Comparison of ENCODE assay signal across 17 cellular contexts in genomic region chr14:37384870-37385596, GRCh38.
A peak's percentile ranks its signal among the peaks of the same experiment; 100 is the strongest.
DNase-seq lines count a peak whose midpoint lies in the region; ATAC-seq, FAIRE-seq and TF ChIP-seq lines count a peak whose summit lies in the region.
"Had no signal": no experiment of that assay in that cellular context is flagged by ENCODE, and none has a peak within 500 bp of the region (broad histone marks: within the 10 kb centered on the region; RNA-seq: fewer than 3 reads in every experiment).

No MANE protein-coding gene starts in this region.

- peaks cover 3 to 8% of the 10 kb centered on the region in 2 donors for H3K9me3 Mint-ChIP-seq in natural killer cell

- H3K27ac ChIP-seq in dorsolateral prefrontal cortex: no peak overlapping the region
- H3K27ac ChIP-seq: testis had no signal

- H3K27me3 ChIP-seq in dorsolateral prefrontal cortex: no peaks in the 10 kb centered on the region
- H3K27me3 ChIP-seq: testis had no signal

- H3K4me3 ChIP-seq in epithelial cell of esophagus (ENCODE audit: low read length) (no peak overlapping the region), dorsolateral prefrontal cortex (no peak overlapping the region)
- H3K4me3 ChIP-seq: testis had no signal

- peak; percentile 68 for DNase-seq in COLO668 (lab: John Stamatoyannopoulos, UW; ENCODE audit: unreplicated experiment)
- DNase-seq in NCI-H1105 treated with DMSO at 0.1 percent for 48 hours (lab: John Stamatoyannopoulos, UW): peak; percentile 87
- peak; percentile 78 for DNase-seq in NCI-H345 treated with DMSO at 0.1 percent for 48 hours (lab: John Stamatoyannopoulos, UW; ENCODE audit: unreplicated experiment)
- DNase-seq in epithelial cell of esophagus (ENCODE audit: low read depth): peak; percentile 2
- DNase-seq in urothelium cell line (ENCODE audit: low spot score): no peak
- no peak for DNase-seq in natural killer cell
- no peak for DNase-seq in AG20443 (ENCODE audit: low spot score)
- DNase-seq in dorsolateral prefrontal cortex: no peak
- DNase-seq: activated CD4-positive, CD25-positive, alpha-beta regulatory T cell; CD8-positive, alpha-beta memory T cell; dermis blood vessel endothelial cell; hippocampal formation; NCI-H226; retina; testis had no signal

- H3K4me3 Mint-ChIP-seq in natural killer cell: no peak overlapping the region
- H3K4me3 Mint-ChIP-seq: CD8-positive, alpha-beta memory T cell; nephron; T-helper 1 cell treated with Interleukin-12 subunit alpha and Interleukin-12 subunit beta and Interleukin-4 antibody, amounts not matched to agents 30 μg/mL and 1 μg/mL, for 36 hours had no signal

- FAIRE-seq in urothelium cell line (lab: Jason Lieb, UNC): no peak

- TF ChIP-seq CTCF in epithelial cell of esophagus (IDR thresholded peaks at IDR 0.05; ENCODE audit: insufficient read depth, low read depth, low read length, missing control alignments) (no peak), natural killer cell (IDR thresholded peaks at IDR 0.05) (no peak), dorsolateral prefrontal cortex (IDR thresholded peaks at IDR 0.05 in 54 of 56, conservative IDR thresholded peaks at IDR 0.05 in 2 of 56; ENCODE audit: low read depth in 1 of 56, partially characterized antibody in 56 of 56) (no peak)

- intact Hi-C loops in natural killer cell (cut with micrococcal nuclease) (no loop called here), dorsolateral prefrontal cortex (cut with DNase I) (no loop called here)

- no peak for ATAC-seq in natural killer cell

- no peaks in the 10 kb centered on the region for H3K27me3 Mint-ChIP-seq in natural killer cell (ENCODE audit: low read depth in 2 of 2)
- H3K27me3 Mint-ChIP-seq: CD8-positive, alpha-beta memory T cell had no signal

- H3K36me3 Mint-ChIP-seq in natural killer cell: no peaks in the 10 kb centered on the region
- H3K36me3 Mint-ChIP-seq: CD8-positive, alpha-beta memory T cell had no signal

- H3K4me1 Mint-ChIP-seq in natural killer cell: no peaks in the 10 kb centered on the region
- H3K4me1 Mint-ChIP-seq: CD8-positive, alpha-beta memory T cell; nephron had no signal

- no peak overlapping the region for H3K27ac Mint-ChIP-seq in natural killer cell
- H3K27ac Mint-ChIP-seq: CD8-positive, alpha-beta memory T cell; nephron; T-helper 1 cell treated with Interleukin-12 subunit alpha and Interleukin-12 subunit beta and Interleukin-4 antibody, amounts not matched to agents 30 μg/mL and 1 μg/mL, for 36 hours had no signal

Comparison
In these comparisons a context has a peak if more than half of its experiments do, and no peak if none do; other contexts are left out.
1. DNase-seq: peak in COLO668 (single experiment), NCI-H1105 treated with DMSO at 0.1 percent for 48 hours (single experiment), NCI-H345 treated with DMSO at 0.1 percent for 48 hours (single experiment) and epithelial cell of esophagus (single experiment); none in urothelium cell line (single experiment), natural killer cell (single experiment), AG20443 (single experiment) and dorsolateral prefrontal cortex (0 of 10).